ENCODE assay signal across 21 cellular contexts in the genomic region with DNA sequence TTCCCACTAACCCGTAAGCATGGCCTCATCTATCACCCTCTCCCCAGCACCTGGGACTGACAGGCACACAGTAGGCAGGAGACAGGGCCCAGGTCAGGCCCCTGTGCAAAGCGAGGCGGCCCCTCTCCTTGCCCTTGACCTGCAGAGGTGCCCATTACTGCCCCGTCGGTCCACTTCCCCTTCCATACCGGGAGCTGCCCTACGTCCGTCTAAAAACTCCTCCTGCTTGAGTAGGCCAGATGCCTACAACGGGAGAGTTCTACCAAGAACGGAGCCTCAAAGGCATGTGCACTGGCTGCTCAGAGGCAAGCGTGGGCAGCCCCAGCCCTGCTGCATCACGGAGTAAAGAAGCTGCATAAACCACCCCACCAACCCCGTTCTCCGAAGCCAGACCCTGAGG.
"Had no signal": no experiment of that assay in that cellular context is flagged by ENCODE, and none has a peak within 500 bp of the region (broad histone marks: within the 10 kb centered on the region; RNA-seq: fewer than 3 reads in every experiment).

No MANE protein-coding gene starts in this region.

- H3K27me3 Mint-ChIP-seq: naive thymus-derived CD4-positive, alpha-beta T cell had no signal

- DNase-seq: colonic mucosa; effector CD4-positive, alpha-beta T cell; endodermal cell; erythroblast; foreskin keratinocyte; head of caudate nucleus; kidney glomerular epithelial cell; mammary epithelial cell; naive thymus-derived CD4-positive, alpha-beta T cell; ovary; sigmoid colon; stimulated activated CD4-positive, alpha-beta T cell treated with anti-CD3 and anti-CD28 coated beads, Interleukin-2, amount 100 ng/mL, for 24 hours; stimulated activated CD4-positive, alpha-beta T cell treated with anti-CD3 and anti-CD28 coated beads, Interleukin-4, amount 100 ng/mL, for 4 hours; stimulated activated naive CD4-positive, alpha-beta T cell; stomach; substantia nigra; transverse colon had no signal

- H3K27ac Mint-ChIP-seq: endodermal cell had no signal

- H3K4me1 ChIP-seq: colonic mucosa, foreskin keratinocyte had no signal

- H3K27me3 ChIP-seq: colonic mucosa, foreskin keratinocyte, hepatocyte, ovary, right atrium auricular region, sigmoid colon, stomach, transverse colon had no signal

- H3K4me3 Mint-ChIP-seq: endodermal cell had no signal

- H3K9me3 ChIP-seq: colonic mucosa, ovary, right atrium auricular region, sigmoid colon, stomach, thoracic aorta, transverse colon had no signal

- H3K36me3 ChIP-seq: colonic mucosa, ovary, transverse colon had no signal

- H3K27ac ChIP-seq: colonic mucosa, foreskin keratinocyte, hepatocyte, ovary, right atrium auricular region, sigmoid colon, skin epidermis, stomach, thoracic aorta, transverse colon had no signal

- H3K9me3 Mint-ChIP-seq: endodermal cell; naive thymus-derived CD4-positive, alpha-beta T cell had no signal

- ATAC-seq: foreskin keratinocyte; naive thymus-derived CD4-positive, alpha-beta T cell had no signal

- H3K4me3 ChIP-seq: colonic mucosa, hepatocyte, ovary, right atrium auricular region, sigmoid colon, skin epidermis, stomach, thoracic aorta, transverse colon had no signal
